In genomic region chr1:230286890-230287269, GRCh38 we compare ENCODE assay signal across 21 cellular contexts.
"Had no signal": no experiment of that assay in that cellular context is flagged by ENCODE, and none has a peak within 500 bp of the region (broad histone marks: within the 10 kb centered on the region; RNA-seq: fewer than 3 reads in every experiment).

No MANE protein-coding gene starts in this region.

- H3K4me3 ChIP-seq: breast epithelium, coronary artery, gastroesophageal sphincter, mucosa of descending colon, tibial nerve had no signal

- ATAC-seq: activated CD8-positive, alpha-beta T cell treated with anti-CD3 and anti-CD28 coated beads, Interleukin-2, amount 10 ng/mL, durations not matched to agents 7 days and 5 days; gastroesophageal sphincter; mucosa of descending colon; stimulated activated naive CD8-positive, alpha-beta T cell treated with anti-CD3 and anti-CD28 coated beads, Interleukin-15, amount 100 ng/mL, for 72 hours had no signal

- H3K36me3 ChIP-seq: breast epithelium had no signal

- H3K9me3 ChIP-seq: breast epithelium, gastroesophageal sphincter, mucosa of descending colon, tibial nerve had no signal

- H3K36me3 Mint-ChIP-seq: activated naive CD8-positive, alpha-beta T cell had no signal

- H3K9me3 Mint-ChIP-seq: activated T-cell treated with anti-CD3 and anti-CD28 coated beads, Interleukin-2, amount 50 U/mL, for 24 hours; activated T-helper 17 cell treated with anti-CD3 and anti-CD28 coated beads, Interleukin-2, amount 50 U/mL, for 72 hours; neural crest cell; stimulated activated naive CD8-positive, alpha-beta T cell treated with anti-CD3 and anti-CD28 coated beads, Interleukin-15, amount 100 ng/mL, for 72 hours had no signal

- H3K27ac Mint-ChIP-seq: activated CD8-positive, alpha-beta T cell treated with anti-CD3 and anti-CD28 coated beads, Interleukin-2, amount 10 ng/mL, durations not matched to agents 7 days and 5 days; activated naive CD8-positive, alpha-beta T cell had no signal

- H3K27ac ChIP-seq: breast epithelium, coronary artery, epithelial cell of prostate, gastroesophageal sphincter, tibial nerve had no signal

- H3K4me1 Mint-ChIP-seq: activated T-helper 17 cell treated with anti-CD3 and anti-CD28 coated beads, Interleukin-2, amount 50 U/mL, for 72 hours; neural crest cell had no signal

- H3K4me1 ChIP-seq: breast epithelium, tibial nerve had no signal

- H3K4me3 Mint-ChIP-seq: activated CD8-positive, alpha-beta T cell treated with anti-CD3 and anti-CD28 coated beads, Interleukin-2, amount 10 ng/mL, durations not matched to agents 7 days and 5 days; activated naive CD8-positive, alpha-beta T cell; activated T-cell treated with anti-CD3 and anti-CD28 coated beads, Interleukin-2, amount 50 U/mL, for 24 hours; activated T-helper 17 cell treated with anti-CD3 and anti-CD28 coated beads, Interleukin-2, amount 50 U/mL, for 72 hours; neural crest cell; stimulated activated naive CD8-positive, alpha-beta T cell treated with anti-CD3 and anti-CD28 coated beads, Interleukin-15, amount 100 ng/mL, for 72 hours had no signal

- DNase-seq: activated CD4-positive, alpha-beta T cell treated with anti-CD3 and anti-CD28 coated beads for 1 hour; activated CD4-positive, alpha-beta T cell treated with anti-CD3 and anti-CD28 coated beads, Interleukin-2, amount 50 U/mL, for 1 hour; activated CD8-positive, alpha-beta T cell treated with anti-CD3 and anti-CD28 coated beads, Interleukin-2, amount 10 ng/mL, durations not matched to agents 7 days and 5 days; activated naive CD4-positive, alpha-beta T cell; activated T-cell treated with anti-CD3 and anti-CD28 coated beads, Interleukin-2, amount 50 U/mL, for 24 hours; amniotic stem cell; head of caudate nucleus; hypothalamus; mesendoderm; mucosa of descending colon; retina; stimulated activated CD4-positive, alpha-beta T cell treated with anti-CD3 and anti-CD28 coated beads, Interleukin-4, amount 100 ng/mL, for 4 hours; stimulated activated naive CD8-positive, alpha-beta T cell treated with anti-CD3 and anti-CD28 coated beads, Interleukin-15, amount 100 ng/mL, for 72 hours had no signal

- H3K27me3 ChIP-seq: tibial nerve had no signal
